In the genomic region with DNA sequence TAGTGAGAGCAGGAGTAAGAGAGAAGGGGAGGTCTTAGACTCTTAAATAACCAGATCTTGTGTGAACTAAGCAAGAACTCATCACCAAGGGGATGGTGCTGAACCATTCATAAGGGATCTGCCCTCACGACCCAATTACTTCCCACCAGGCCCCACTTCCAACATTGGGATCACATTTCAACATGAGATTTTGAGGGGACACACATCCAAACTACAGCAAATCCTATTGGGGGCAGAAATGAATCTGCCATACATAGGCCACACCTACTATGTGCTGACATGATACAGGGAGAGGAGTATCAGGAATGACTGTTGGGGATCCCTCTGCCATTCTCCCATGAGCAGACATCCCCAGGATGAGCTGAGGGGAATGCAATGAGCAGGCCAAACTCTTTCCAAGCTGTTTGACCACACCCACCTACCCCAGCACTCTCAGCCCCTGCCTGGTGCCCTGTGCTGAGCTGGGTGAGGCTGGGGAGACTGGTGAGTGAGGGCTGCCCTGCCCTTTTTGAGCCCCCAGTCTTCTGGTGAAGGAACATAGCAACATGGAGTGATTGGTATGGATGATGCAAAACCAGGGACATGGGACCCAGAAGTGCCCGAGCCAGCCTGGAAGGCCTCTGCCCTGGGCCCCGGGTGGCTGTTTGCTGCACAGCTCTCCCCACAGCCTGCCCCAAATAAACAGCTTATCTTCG, we compare ENCODE assay signal across 8 cellular contexts. TPM values are rescaled to one million over a fixed set of nuclear protein-coding genes. Genes with fewer than 3 reads are reported as not detected.
DNase-seq lines count a peak whose midpoint lies in the region; ATAC-seq and TF ChIP-seq lines count a peak whose summit lies in the region.

No MANE protein-coding gene starts in this region.

- H3K79me2 ChIP-seq in neural cell (replicated peaks; ENCODE audit: insufficient read depth, low read length), result peaks cover 3% of the 10 kb centered on the region

- peaks cover 0 to 2% (median 0%) of the 10 kb centered on the region in 8 donors for H3K9me3 Mint-ChIP-seq in CD4-positive, alpha-beta memory T cell

- TF ChIP-seq EP300 in neural cell (conservative IDR thresholded peaks at IDR 0.05; ENCODE audit: poor library complexity, severe bottlenecking), result no peak

- no peak overlapping the region for H3K4me2 ChIP-seq in neural cell (ENCODE audit: low read length)

- H3K4me3 Mint-ChIP-seq in CD4-positive, alpha-beta memory T cell, result peak overlapping the region; percentile 79 to 97 (median 91)

- no peak overlapping the region for H2AFZ ChIP-seq in neural cell (ENCODE audit: low read depth, low read length)

- intact Hi-C loops in CD4-positive, alpha-beta memory T cell (cut with micrococcal nuclease), result loop anchor here (5.0 kb wide), 1 partner anchor 283 kb away; no protein-coding TSS in a partner anchor
- intact Hi-C loops in colonic mucosa (cut with DNase I), result loop anchor here (5.0 kb wide), 1 partner anchor 48 kb away; no protein-coding TSS in a partner anchor

- H3F3A ChIP-seq in neural cell (ENCODE audit: insufficient read depth, low read length, poor library complexity, severe bottlenecking), result no peaks in the 10 kb centered on the region

- ATAC-seq in GM21390 (IDR thresholded peaks at IDR 0.05; ENCODE audit: unreplicated experiment) (no peak), HG03097 (IDR thresholded peaks at IDR 0.05; ENCODE audit: low FRiP score, unreplicated experiment) (no peak)

- peak overlapping the region; percentile 48 to 63 for H3K4me3 ChIP-seq in CD4-positive, alpha-beta memory T cell (ENCODE audit: low read length in 2 of 2)
- peak overlapping the region; percentile 79 for H3K4me3 ChIP-seq in LNCaP clone FGC (ENCODE audit: low read depth, low read length)
- peak overlapping the region; percentile 78 for H3K4me3 ChIP-seq in colonic mucosa
- peak overlapping the region; percentile 81 for H3K4me3 ChIP-seq in neural cell (ENCODE audit: low read length)

- peaks cover 19% of the 10 kb centered on the region for H3K4me1 ChIP-seq in CD4-positive, alpha-beta memory T cell (ENCODE audit: insufficient read depth, low read length)
- peaks cover 17% of the 10 kb centered on the region for H3K4me1 ChIP-seq in colonic mucosa

- H3K36me3 ChIP-seq in CD4-positive, alpha-beta memory T cell (ENCODE audit: insufficient read depth, low read length), result no peaks in the 10 kb centered on the region
- H3K36me3 ChIP-seq in colonic mucosa (no peaks in the 10 kb centered on the region), neural cell (ENCODE audit: insufficient read depth, low read length) (no peaks in the 10 kb centered on the region)

- CTCF ChIA-PET in CD4-positive, alpha-beta memory T cell (lab: Charles Lee; ENCODE audit: partially characterized antibody), result interaction anchor here (0.8 to 2.1 kb wide), 11 partner anchors 9 to 289 kb away, joined by 3 to 22 read pairs (median 4); a partner anchor contains a TSS

- peak overlapping the region; percentile 54 to 99 (median 93) for H3K27ac Mint-ChIP-seq in CD4-positive, alpha-beta memory T cell

- POLR2A ChIA-PET in CD4-positive, alpha-beta memory T cell (lab: Charles Lee; ENCODE audit: partially characterized antibody), result interaction anchor here (1.0 to 2.9 kb wide), 12 partner anchors 9 to 259 kb away, joined by 3 to 44 read pairs (median 8); a partner anchor contains a TSS

- peaks cover 6 to 10% of the 10 kb centered on the region in 2 donors for H3K36me3 Mint-ChIP-seq in CD4-positive, alpha-beta memory T cell

- TF ChIP-seq CTCF in LNCaP clone FGC (IDR thresholded peaks at IDR 0.05; ENCODE audit: control insufficient read depth, extremely low read depth, insufficient read depth) (no peak), colonic mucosa (IDR thresholded peaks at IDR 0.05) (no peak), neural cell (IDR thresholded peaks at IDR 0.05; ENCODE audit: poor library complexity, severe bottlenecking) (no peak)

- peaks cover 14 to 26% (median 19%) of the 10 kb centered on the region in 4 donors for H3K4me1 Mint-ChIP-seq in CD4-positive, alpha-beta memory T cell

- DNase-seq in CD4-positive, alpha-beta memory T cell, result no peak
- no peak for DNase-seq in LNCaP clone FGC (ENCODE audit: low read depth)
- no peak for DNase-seq in colonic mucosa
- DNase-seq in NCI-H345 treated with DMSO at 0.1 percent for 48 hours (lab: John Stamatoyannopoulos, UW; ENCODE audit: unreplicated experiment), result no peak
- DNase-seq in KG1 (lab: John Stamatoyannopoulos, UW), result no peak

- no peaks in the 10 kb centered on the region for H3K27me3 ChIP-seq in CD4-positive, alpha-beta memory T cell (ENCODE audit: insufficient read depth, low read length)
- H3K27me3 ChIP-seq in colonic mucosa (no peaks in the 10 kb centered on the region), neural cell (ENCODE audit: insufficient read depth, low read depth, low read length) (no peaks in the 10 kb centered on the region)

- no peaks in the 10 kb centered on the region for H3K27me3 Mint-ChIP-seq in CD4-positive, alpha-beta memory T cell

- H3K27ac ChIP-seq in CD4-positive, alpha-beta memory T cell (ENCODE audit: low read depth, low read length), result peak overlapping the region; percentile 81
- H3K27ac ChIP-seq in colonic mucosa, result peak overlapping the region; percentile 95
- H3K27ac ChIP-seq in neural cell (ENCODE audit: low read length), result no peak overlapping the region

- no peak for TF ChIP-seq RAD21 in neural cell (conservative IDR thresholded peaks at IDR 0.05)

- no peaks in the 10 kb centered on the region for H3K9me2 ChIP-seq in neural cell (ENCODE audit: insufficient read depth, low read length)

- H3K9me3 ChIP-seq in CD4-positive, alpha-beta memory T cell (ENCODE audit: control insufficient read depth in 1 of 2, low read length in 2 of 2), result no peaks in the 10 kb centered on the region
- H3K9me3 ChIP-seq in colonic mucosa (no peaks in the 10 kb centered on the region), neural cell (ENCODE audit: low read length) (no peaks in the 10 kb centered on the region)

- peak overlapping the region in 1 of 2 donors; percentile 86 for H3K9ac ChIP-seq in colonic mucosa (ENCODE audit: low read depth in 2 of 2, low read length in 2 of 2)
- peak overlapping the region; percentile 69 for H3K9ac ChIP-seq in neural cell (ENCODE audit: low read length)

- H4K20me1 ChIP-seq in neural cell (ENCODE audit: insufficient read depth), result no peaks in the 10 kb centered on the region

TF ChIP-seq in neural cell, 6 proteins besides CTCF, POLR2A, EP300 and RAD21:
- TF ChIP-seq POLR2AphosphoS5 (IDR thresholded peaks at IDR 0.05) (no peak), SMC3 (conservative IDR thresholded peaks at IDR 0.05; ENCODE audit: poor library complexity) (no peak), EZH2 (IDR thresholded peaks at IDR 0.05; ENCODE audit: borderline replicate concordance, insufficient read depth, low read length, poor library complexity, severe bottlenecking) (no peak), TAF1 (IDR thresholded peaks at IDR 0.05; ENCODE audit: low read depth) (no peak), MXI1 (conservative IDR thresholded peaks at IDR 0.05; ENCODE audit: poor library complexity, severe bottlenecking) (no peak)
- TF ChIP-seq, protein P1, sequence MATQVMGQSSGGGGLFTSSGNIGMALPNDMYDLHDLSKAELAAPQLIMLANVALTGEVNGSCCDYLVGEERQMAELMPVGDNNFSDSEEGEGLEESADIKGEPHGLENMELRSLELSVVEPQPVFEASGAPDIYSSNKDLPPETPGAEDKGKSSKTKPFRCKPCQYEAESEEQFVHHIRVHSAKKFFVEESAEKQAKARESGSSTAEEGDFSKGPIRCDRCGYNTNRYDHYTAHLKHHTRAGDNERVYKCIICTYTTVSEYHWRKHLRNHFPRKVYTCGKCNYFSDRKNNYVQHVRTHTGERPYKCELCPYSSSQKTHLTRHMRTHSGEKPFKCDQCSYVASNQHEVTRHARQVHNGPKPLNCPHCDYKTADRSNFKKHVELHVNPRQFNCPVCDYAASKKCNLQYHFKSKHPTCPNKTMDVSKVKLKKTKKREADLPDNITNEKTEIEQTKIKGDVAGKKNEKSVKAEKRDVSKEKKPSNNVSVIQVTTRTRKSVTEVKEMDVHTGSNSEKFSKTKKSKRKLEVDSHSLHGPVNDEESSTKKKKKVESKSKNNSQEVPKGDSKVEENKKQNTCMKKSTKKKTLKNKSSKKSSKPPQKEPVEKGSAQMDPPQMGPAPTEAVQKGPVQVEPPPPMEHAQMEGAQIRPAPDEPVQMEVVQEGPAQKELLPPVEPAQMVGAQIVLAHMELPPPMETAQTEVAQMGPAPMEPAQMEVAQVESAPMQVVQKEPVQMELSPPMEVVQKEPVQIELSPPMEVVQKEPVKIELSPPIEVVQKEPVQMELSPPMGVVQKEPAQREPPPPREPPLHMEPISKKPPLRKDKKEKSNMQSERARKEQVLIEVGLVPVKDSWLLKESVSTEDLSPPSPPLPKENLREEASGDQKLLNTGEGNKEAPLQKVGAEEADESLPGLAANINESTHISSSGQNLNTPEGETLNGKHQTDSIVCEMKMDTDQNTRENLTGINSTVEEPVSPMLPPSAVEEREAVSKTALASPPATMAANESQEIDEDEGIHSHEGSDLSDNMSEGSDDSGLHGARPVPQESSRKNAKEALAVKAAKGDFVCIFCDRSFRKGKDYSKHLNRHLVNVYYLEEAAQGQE (IDR thresholded peaks at IDR 0.05; ENCODE audit: borderline replicate concordance), result no peak
TF ChIP-seq in neural cell: peak in this region for 0.

RNA-seq across cellular contexts. Expression of a gene that starts 1.2 kb away (rescaled TPM):
- under 1 TPM in 1 of 2 experiments, not detected in 1; 0.64 TPM for total RNA-seq in CD4-positive, alpha-beta memory T cell
- polyA plus RNA-seq in CD4-positive, alpha-beta memory T cell, result not detected
- 10 to 100 TPM in 1 of 2 donors, 1 to 10 TPM in 1; 7.8 to 38.8 TPM for total RNA-seq in colonic mucosa
- polyA plus RNA-seq in neural cell, result 0.28 and 0.48 TPM in 2 replicates
- polyA minus RNA-seq in neural cell, result 0.97 and 1.7 TPM in 2 replicates

RNA-seq across cellular contexts. Expression of a gene that starts 27.6 kb away (rescaled TPM):
- total RNA-seq in CD4-positive, alpha-beta memory T cell, result 1 to 10 TPM; 3.9 to 4.3 TPM
- polyA plus RNA-seq in CD4-positive, alpha-beta memory T cell, result 1 to 10 TPM; 6.3 to 8.2 TPM
- 100 to 1,000 TPM; 124 to 149 TPM for total RNA-seq in colonic mucosa
- polyA plus RNA-seq in neural cell, result 1.3 and 1.4 TPM in 2 replicates
- polyA minus RNA-seq in neural cell, result 0.97 and 3.6 TPM in 2 replicates

RNA-seq across cellular contexts. Expression of a gene that starts 32.3 kb away (rescaled TPM):
- not detected for total RNA-seq in CD4-positive, alpha-beta memory T cell
- not detected for polyA plus RNA-seq in CD4-positive, alpha-beta memory T cell
- total RNA-seq in colonic mucosa, result 1 to 10 TPM in 1 of 2 donors, under 1 TPM in 1; 0.32 to 1.1 TPM
- not detected in 2 replicates for polyA plus RNA-seq in neural cell
- polyA minus RNA-seq in neural cell, result not detected in 2 replicates

RNA-seq across cellular contexts. Expression of a gene that starts 40.1 kb away (rescaled TPM):
- total RNA-seq in CD4-positive, alpha-beta memory T cell, result 10 to 100 TPM; 79.9 to 93.0 TPM
- polyA plus RNA-seq in CD4-positive, alpha-beta memory T cell, result 10 to 100 TPM; 14.5 to 17.2 TPM
- total RNA-seq in colonic mucosa, result 10 to 100 TPM; 25.2 to 71.8 TPM
- 72.9 and 88.3 TPM in 2 replicates for polyA plus RNA-seq in neural cell
- polyA minus RNA-seq in neural cell, result 36.0 and 41.1 TPM in 2 replicates

RNA-seq across cellular contexts. Expression of a gene that starts 45.3 kb away (rescaled TPM):
- 10 to 100 TPM; 10.3 to 11.5 TPM for total RNA-seq in CD4-positive, alpha-beta memory T cell
- 10 to 100 TPM; 17.0 to 31.5 TPM for polyA plus RNA-seq in CD4-positive, alpha-beta memory T cell
- 10 to 100 TPM in 1 of 2 donors, 1 to 10 TPM in 1; 5.8 to 11.2 TPM for total RNA-seq in colonic mucosa
- 32.7 and 39.3 TPM in 2 replicates for polyA plus RNA-seq in neural cell
- polyA minus RNA-seq in neural cell, result 15.8 and 16.0 TPM in 2 replicates

Comparison
In these comparisons a context has a peak if more than half of its experiments do, and no peak if none do; other contexts are left out.
1. RNA of a gene that starts 1.2 kb away (total RNA-seq): 7.8 to 38.8 TPM in colonic mucosa; 0.64 TPM in CD4-positive, alpha-beta memory T cell; every median in the first group is over 4 times any median in the second.
2. RNA of a gene that starts 27.6 kb away (total RNA-seq): 124 to 149 TPM in colonic mucosa; 3.9 to 4.3 TPM in CD4-positive, alpha-beta memory T cell; every median in the first group is over 10 times any median in the second.
3. Peak in every context shown above with its lines, with median percentiles within 50 percentile points of each other: H3K4me3 ChIP-seq.